ENCODE assay signal across 30 cellular contexts in the genomic region with DNA sequence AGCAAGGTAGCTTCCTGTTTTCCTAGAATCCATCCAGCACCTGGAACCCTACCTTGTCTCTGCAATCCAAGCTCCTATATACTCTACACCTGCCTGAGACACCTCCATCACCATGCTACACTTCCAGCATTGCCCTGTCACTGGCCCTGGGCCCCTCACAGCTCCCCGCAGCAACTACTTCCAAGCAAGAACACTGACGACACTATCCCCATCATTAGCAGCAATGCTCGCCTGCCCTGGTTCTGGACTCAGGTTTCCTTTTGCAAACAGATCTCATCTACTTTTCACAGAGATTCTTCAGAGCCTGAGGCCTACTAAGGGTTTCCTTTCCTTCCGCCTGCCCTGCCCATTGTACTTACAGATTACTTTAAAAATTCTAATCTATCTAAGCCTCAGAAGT.
"Had no signal": no experiment of that assay in that cellular context is flagged by ENCODE, and none has a peak within 500 bp of the region (broad histone marks: within the 10 kb centered on the region; RNA-seq: fewer than 3 reads in every experiment).

No MANE protein-coding gene starts in this region.

- H3K4me3 Mint-ChIP-seq: activated CD8-positive, alpha-beta T cell treated with anti-CD3 and anti-CD28 coated beads, Interleukin-2, amount 10 ng/mL, durations not matched to agents 7 days and 5 days; activated naive CD4-positive, alpha-beta T cell treated with anti-CD3 and anti-CD28 coated beads, Interleukin-2, amount 50 U/mL, for 24 hours; activated T-cell treated with anti-CD3 and anti-CD28 coated beads, Interleukin-2, amount 50 U/mL, for 24 hours; brain; T-helper 2 cell treated with Interferon-gamma antibody and Interleukin-4, amounts not matched to agents 5 μg/mL and 100 μg/mL, for 36 hours had no signal

- H3K27me3 ChIP-seq: SJCRH30 had no signal

- H3K27me3 Mint-ChIP-seq: activated naive CD4-positive, alpha-beta T cell treated with anti-CD3 and anti-CD28 coated beads, Interleukin-2, amount 50 U/mL, for 24 hours; activated T-cell treated with anti-CD3 and anti-CD28 coated beads, Interleukin-2, amount 50 U/mL, for 24 hours; brain had no signal

- H3K36me3 ChIP-seq: SJCRH30 had no signal

- H3K27ac ChIP-seq: SJCRH30, SK-N-MC, VCaP had no signal

- H3K4me3 ChIP-seq: SJCRH30, SK-N-MC had no signal

- H3K4me1 Mint-ChIP-seq: brain had no signal

- ATAC-seq: activated CD8-positive, alpha-beta T cell treated with anti-CD3 and anti-CD28 coated beads, Interleukin-2, amount 10 ng/mL, durations not matched to agents 7 days and 5 days; Panc1 had no signal

- DNase-seq: activated CD4-positive, alpha-beta T cell treated with anti-CD3 and anti-CD28 coated beads for 1 hour; activated CD4-positive, alpha-beta T cell treated with anti-CD3 and anti-CD28 coated beads for 48 hours; activated CD4-positive, alpha-beta T cell treated with anti-CD3 and anti-CD28 coated beads, Interleukin-2, amount 50 U/mL, for 4 hours; activated CD4-positive, CD25-positive, alpha-beta regulatory T cell; activated CD8-positive, alpha-beta T cell treated with anti-CD3 and anti-CD28 coated beads, Interleukin-2, amount 10 ng/mL, durations not matched to agents 7 days and 5 days; activated gamma-delta T cell; activated naive CD4-positive, alpha-beta T cell treated with Interleukin-2 at 50 U/mL for 16 hours; activated T-cell treated with anti-CD3 and anti-CD28 coated beads, Interleukin-2, amount 50 U/mL, for 24 hours; anterior cingulate cortex; caudate nucleus; Karpas-422; KBM-7; NCI-H1048; NCI-H1105 treated with DMSO at 0.1 percent for 48 hours; NCI-H1436; NCI-H1694; NCI-H1930; NCI-H2081 treated with DMSO at 0.1 percent for 48 hours; NCI-H226; NCI-H524 treated with DMSO at 0.1 percent for 48 hours; SHP77; SJCRH30 had no signal

- H3K9me3 ChIP-seq: SJCRH30 had no signal

- H3K27ac Mint-ChIP-seq: activated CD8-positive, alpha-beta T cell treated with anti-CD3 and anti-CD28 coated beads, Interleukin-2, amount 10 ng/mL, durations not matched to agents 7 days and 5 days; activated naive CD4-positive, alpha-beta T cell treated with anti-CD3 and anti-CD28 coated beads, Interleukin-2, amount 50 U/mL, for 24 hours; activated T-cell treated with anti-CD3 and anti-CD28 coated beads, Interleukin-2, amount 50 U/mL, for 24 hours; activated T-helper 2 cell treated with anti-CD3 and anti-CD28 coated beads, Interferon-gamma antibody, Interleukin-2, Interleukin-4, amounts not matched to agents 10 μg/mL and 5 μg/mL and 100 μg/mL, durations not matched to agents 14 hours and 24 hours and 36 hours; brain; T-helper 2 cell treated with Interferon-gamma antibody and Interleukin-4, amounts not matched to agents 5 μg/mL and 100 μg/mL, for 36 hours had no signal

- FAIRE-seq: bronchial epithelial cell had no signal
